Comparison of ENCODE assay signal across 24 cellular contexts in genomic region chr14:97993508-97994019, GRCh38.
A peak's percentile ranks its signal among the peaks of the same experiment; 100 is the strongest.
DNase-seq lines count a peak whose midpoint lies in the region; ATAC-seq and TF ChIP-seq lines count a peak whose summit lies in the region.
"Had no signal": no experiment of that assay in that cellular context is flagged by ENCODE, and none has a peak within 500 bp of the region (broad histone marks: within the 10 kb centered on the region; RNA-seq: fewer than 3 reads in every experiment).

No MANE protein-coding gene starts in this region.

- H3K27me3 ChIP-seq in CD4-positive, alpha-beta T cell (ENCODE audit: control insufficient read depth, insufficient read depth, low read length): no peaks in the 10 kb centered on the region
- no peaks in the 10 kb centered on the region for H3K27me3 ChIP-seq in lower lobe of right lung (ENCODE audit: low read depth)
- H3K27me3 ChIP-seq: breast epithelium, neutrophil, upper lobe of left lung had no signal

- POLR2A ChIA-PET in CD4-positive, alpha-beta T cell (lab: Charles Lee): interaction anchor here (0.6 to 4.4 kb wide), 6 partner anchors 9 to 1269 kb away, joined by 3 to 46 read pairs (median 4); no protein-coding TSS in a partner anchor
- POLR2A ChIA-PET in naive thymus-derived CD8-positive, alpha-beta T cell (lab: Charles Lee): interaction anchor here (0.7 to 11.4 kb wide), 5 partner anchors 14 to 144 kb away, joined by 3 to 89 read pairs (median 4); no protein-coding TSS in a partner anchor

- H3K4me3 ChIP-seq in lower lobe of right lung: no peak overlapping the region
- H3K4me3 ChIP-seq: breast epithelium, heart right ventricle, left ventricle myocardium inferior, psoas muscle, skin epidermis, upper lobe of left lung had no signal

- H3K36me3 Mint-ChIP-seq in T-helper 2 cell treated with Interferon-gamma antibody and Interleukin-4, amounts not matched to agents 5 μg/mL and 100 μg/mL, for 36 hours (ENCODE audit: low read depth): peaks cover 5% of the 10 kb centered on the region
- no peaks in the 10 kb centered on the region for H3K36me3 Mint-ChIP-seq in CD4-positive, alpha-beta T cell (ENCODE audit: low read depth)
- peaks cover 5% of the 10 kb centered on the region for H3K36me3 Mint-ChIP-seq in activated T-helper 1 cell treated with anti-CD3 and anti-CD28 coated beads, Interleukin-12 subunit alpha, Interleukin-12 subunit beta, Interleukin-2, Interleukin-4 antibody, amounts not matched to agents 30 ng/mL and 10 ng/mL and 1 ng/mL, durations not matched to agents 14 hours and 24 hours and 36 hours (ENCODE audit: low read depth)
- no peaks in the 10 kb centered on the region for H3K36me3 Mint-ChIP-seq in naive thymus-derived CD8-positive, alpha-beta T cell

- peak overlapping the region; percentile 84 for H3K27ac Mint-ChIP-seq in T-helper 2 cell treated with Interferon-gamma antibody and Interleukin-4, amounts not matched to agents 5 μg/mL and 100 μg/mL, for 36 hours
- H3K27ac Mint-ChIP-seq in CD4-positive, alpha-beta T cell: peak overlapping the region; percentile 93
- peak overlapping the region; percentile 88 for H3K27ac Mint-ChIP-seq in activated T-helper 1 cell treated with anti-CD3 and anti-CD28 coated beads, Interleukin-12 subunit alpha, Interleukin-12 subunit beta, Interleukin-2, Interleukin-4 antibody, amounts not matched to agents 30 ng/mL and 10 ng/mL and 1 ng/mL, durations not matched to agents 14 hours and 24 hours and 36 hours
- H3K27ac Mint-ChIP-seq in naive thymus-derived CD8-positive, alpha-beta T cell: peak overlapping the region; percentile 91 to 99 (median 95)
- H3K27ac Mint-ChIP-seq: B cell; dendritic cell treated with granulocyte-macrophage colony-stimulating factor and Interleukin-4, amounts not matched to agents 40 ng/mL and 50 ng/mL, for 4 days had no signal

- no peaks in the 10 kb centered on the region for H3K4me1 ChIP-seq in lower lobe of right lung
- H3K4me1 ChIP-seq: breast epithelium, heart right ventricle, left ventricle myocardium inferior, psoas muscle, upper lobe of left lung had no signal

- CTCF ChIA-PET in CD4-positive, alpha-beta T cell (lab: Charles Lee): interaction anchor here (0.9 to 1.8 kb wide), 3 partner anchors 12 to 1281 kb away, joined by 3 to 15 read pairs (median 5); no protein-coding TSS in a partner anchor

- peaks cover 42% of the 10 kb centered on the region for H3K4me1 Mint-ChIP-seq in T-helper 2 cell treated with Interferon-gamma antibody and Interleukin-4, amounts not matched to agents 5 μg/mL and 100 μg/mL, for 36 hours (ENCODE audit: low read depth)
- H3K4me1 Mint-ChIP-seq in CD4-positive, alpha-beta T cell (ENCODE audit: low read depth): peaks cover 83% of the 10 kb centered on the region
- peaks cover 47% of the 10 kb centered on the region for H3K4me1 Mint-ChIP-seq in activated T-helper 1 cell treated with anti-CD3 and anti-CD28 coated beads, Interleukin-12 subunit alpha, Interleukin-12 subunit beta, Interleukin-2, Interleukin-4 antibody, amounts not matched to agents 30 ng/mL and 10 ng/mL and 1 ng/mL, durations not matched to agents 14 hours and 24 hours and 36 hours (ENCODE audit: low read depth)
- peaks cover 41 to 82% (median 78%) of the 10 kb centered on the region in 4 donors for H3K4me1 Mint-ChIP-seq in naive thymus-derived CD8-positive, alpha-beta T cell
- H3K4me1 Mint-ChIP-seq: B cell had no signal

- no peak for DNase-seq in T-helper 2 cell treated with Interferon-gamma antibody and Interleukin-4, amounts not matched to agents 5 μg/mL and 100 μg/mL, for 36 hours (ENCODE audit: low spot score)
- DNase-seq in T-helper 2 cell (no peak), lower lobe of right lung (no peak)
- no peak for DNase-seq in CD4-positive, alpha-beta T cell
- DNase-seq in activated T-helper 1 cell treated with anti-CD3 and anti-CD28 coated beads, Interleukin-12 subunit alpha, Interleukin-12 subunit beta, Interleukin-2, Interleukin-4 antibody, amounts not matched to agents 30 ng/mL and 10 ng/mL and 1 ng/mL, durations not matched to agents 14 hours and 24 hours and 36 hours (ENCODE audit: low spot score): no peak
- DNase-seq in naive thymus-derived CD8-positive, alpha-beta T cell: no peak
- no peak for DNase-seq in stimulated activated CD4-positive, alpha-beta T cell treated with anti-CD3 and anti-CD28 coated beads, Interleukin-4, amount 100 ng/mL, for 1 hour
- DNase-seq: activated CD4-positive, CD25-positive, alpha-beta regulatory T cell; Calu3; HCEC 1CT; heart right ventricle; Karpas-422; left ventricle myocardium inferior; NCI-H1105; psoas muscle; stimulated activated CD4-positive, alpha-beta T cell treated with anti-CD3 and anti-CD28 coated beads, Interleukin-2, amount 100 ng/mL, for 48 hours; T1000; upper lobe of left lung had no signal

- no peak for ATAC-seq in CD4-positive, alpha-beta T cell (ENCODE audit: poor library complexity)
- ATAC-seq in naive thymus-derived CD8-positive, alpha-beta T cell: peak in 1 of 2 donors; percentile 23
- ATAC-seq in GM19395 (IDR thresholded peaks at IDR 0.05; ENCODE audit: unreplicated experiment) (no peak), lower lobe of right lung (no peak)
- ATAC-seq: psoas muscle had no signal

- H3K27ac ChIP-seq in CD4-positive, alpha-beta T cell (ENCODE audit: low read depth, low read length): peak overlapping the region; percentile 68
- H3K27ac ChIP-seq in lower lobe of right lung: no peak overlapping the region
- H3K27ac ChIP-seq: breast epithelium, left ventricle myocardium inferior, neutrophil, psoas muscle, upper lobe of left lung had no signal

- no peaks in the 10 kb centered on the region for H3K36me3 ChIP-seq in lower lobe of right lung
- H3K36me3 ChIP-seq: breast epithelium, heart right ventricle, left ventricle myocardium inferior, neutrophil, upper lobe of left lung had no signal

- peaks cover 4% of the 10 kb centered on the region for H3K9me3 Mint-ChIP-seq in T-helper 2 cell treated with Interferon-gamma antibody and Interleukin-4, amounts not matched to agents 5 μg/mL and 100 μg/mL, for 36 hours
- peaks cover 2% of the 10 kb centered on the region for H3K9me3 Mint-ChIP-seq in CD4-positive, alpha-beta T cell
- H3K9me3 Mint-ChIP-seq in activated T-helper 1 cell treated with anti-CD3 and anti-CD28 coated beads, Interleukin-12 subunit alpha, Interleukin-12 subunit beta, Interleukin-2, Interleukin-4 antibody, amounts not matched to agents 30 ng/mL and 10 ng/mL and 1 ng/mL, durations not matched to agents 14 hours and 24 hours and 36 hours: peaks cover 3% of the 10 kb centered on the region
- peaks cover 0 to 11% (median 0%) of the 10 kb centered on the region in 9 donors for H3K9me3 Mint-ChIP-seq in naive thymus-derived CD8-positive, alpha-beta T cell
- H3K9me3 Mint-ChIP-seq: dendritic cell treated with granulocyte-macrophage colony-stimulating factor and Interleukin-4, amounts not matched to agents 40 ng/mL and 50 ng/mL, for 4 days had no signal

- H3K9me3 ChIP-seq in CD4-positive, alpha-beta T cell (ENCODE audit: control insufficient read depth, low read length): no peaks in the 10 kb centered on the region
- H3K9me3 ChIP-seq in lower lobe of right lung: no peaks in the 10 kb centered on the region
- H3K9me3 ChIP-seq: breast epithelium, heart right ventricle, left ventricle myocardium inferior, neutrophil, psoas muscle, upper lobe of left lung had no signal

- intact Hi-C loops in CD4-positive, alpha-beta T cell (cut with DNase I, micrococcal nuclease): loop anchor here in 1 of 2 experiments (1.0 to 5.0 kb wide), 5 partner anchors 15 to 1274 kb away; no protein-coding TSS in a partner anchor
- intact Hi-C loops in activated T-helper 1 cell treated with anti-CD3 and anti-CD28 coated beads, Interleukin-12 subunit alpha, Interleukin-12 subunit beta, Interleukin-2, Interleukin-4 antibody, amounts not matched to agents 30 ng/mL and 10 ng/mL and 1 ng/mL, durations not matched to agents 14 hours and 24 hours and 36 hours (cut with micrococcal nuclease): loop anchor here (1.0 to 5.0 kb wide), 3 partner anchors 15 to 1194 kb away; no protein-coding TSS in a partner anchor
- intact Hi-C loops in lower lobe of right lung (cut with DNase I): no loop called here

- no peaks in the 10 kb centered on the region for H3K27me3 Mint-ChIP-seq in T-helper 2 cell treated with Interferon-gamma antibody and Interleukin-4, amounts not matched to agents 5 μg/mL and 100 μg/mL, for 36 hours (ENCODE audit: low read depth)
- H3K27me3 Mint-ChIP-seq in CD4-positive, alpha-beta T cell: no peaks in the 10 kb centered on the region
- no peaks in the 10 kb centered on the region for H3K27me3 Mint-ChIP-seq in activated T-helper 1 cell treated with anti-CD3 and anti-CD28 coated beads, Interleukin-12 subunit alpha, Interleukin-12 subunit beta, Interleukin-2, Interleukin-4 antibody, amounts not matched to agents 30 ng/mL and 10 ng/mL and 1 ng/mL, durations not matched to agents 14 hours and 24 hours and 36 hours (ENCODE audit: insufficient read depth)
- H3K27me3 Mint-ChIP-seq in naive thymus-derived CD8-positive, alpha-beta T cell: no peaks in the 10 kb centered on the region
- H3K27me3 Mint-ChIP-seq: B cell; dendritic cell treated with granulocyte-macrophage colony-stimulating factor and Interleukin-4, amounts not matched to agents 40 ng/mL and 50 ng/mL, for 4 days had no signal

- no peak for TF ChIP-seq CTCF in CD4-positive, alpha-beta T cell (IDR thresholded peaks at IDR 0.05)
- no peak for TF ChIP-seq CTCF in lower lobe of right lung (IDR thresholded peaks at IDR 0.05)

- H3K4me3 Mint-ChIP-seq in T-helper 2 cell treated with Interferon-gamma antibody and Interleukin-4, amounts not matched to agents 5 μg/mL and 100 μg/mL, for 36 hours: peak overlapping the region; percentile 45
- peak overlapping the region; percentile 43 for H3K4me3 Mint-ChIP-seq in CD4-positive, alpha-beta T cell
- peak overlapping the region; percentile 21 for H3K4me3 Mint-ChIP-seq in activated T-helper 1 cell treated with anti-CD3 and anti-CD28 coated beads, Interleukin-12 subunit alpha, Interleukin-12 subunit beta, Interleukin-2, Interleukin-4 antibody, amounts not matched to agents 30 ng/mL and 10 ng/mL and 1 ng/mL, durations not matched to agents 14 hours and 24 hours and 36 hours
- peak overlapping the region; percentile 33 to 73 (median 63) for H3K4me3 Mint-ChIP-seq in naive thymus-derived CD8-positive, alpha-beta T cell
- H3K4me3 Mint-ChIP-seq: B cell; dendritic cell treated with granulocyte-macrophage colony-stimulating factor and Interleukin-4, amounts not matched to agents 40 ng/mL and 50 ng/mL, for 4 days had no signal
